ENCODE assay signal across 20 cellular contexts in the genomic region with DNA sequence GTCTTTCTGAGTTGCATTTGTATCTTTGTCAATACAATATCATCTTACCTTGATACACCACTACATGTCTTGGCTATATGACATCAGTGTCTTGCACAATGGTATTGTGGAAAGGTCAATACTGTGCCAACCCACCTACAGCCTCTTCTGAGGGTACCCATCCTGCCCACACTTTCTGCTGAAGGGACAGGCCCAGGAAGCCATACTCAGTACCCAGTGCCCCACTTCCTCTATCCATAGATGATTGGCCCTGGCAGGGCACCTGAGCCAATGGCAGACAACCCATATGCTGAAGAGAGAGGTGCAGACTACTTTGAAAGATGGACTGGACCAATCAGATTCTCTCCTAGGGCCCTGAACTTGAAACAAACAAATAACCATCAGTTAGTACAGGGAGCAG.
"Had no signal": no experiment of that assay in that cellular context is flagged by ENCODE, and none has a peak within 500 bp of the region (broad histone marks: within the 10 kb centered on the region; RNA-seq: fewer than 3 reads in every experiment).

No MANE protein-coding gene starts in this region.

- H3K4me3 Mint-ChIP-seq: activated naive CD8-positive, alpha-beta T cell; dendritic cell treated with granulocyte-macrophage colony-stimulating factor and Interleukin-4, amounts not matched to agents 40 ng/mL and 50 ng/mL, for 4 days; effector memory CD8-positive, alpha-beta T cell; nephron progenitor cell had no signal

- H3K9me3 Mint-ChIP-seq: effector memory CD8-positive, alpha-beta T cell; nephron progenitor cell had no signal

- H3K4me1 ChIP-seq: gastrocnemius medialis, left ventricle myocardium inferior, psoas muscle, right lobe of liver, stomach had no signal

- H3K27me3 Mint-ChIP-seq: activated naive CD8-positive, alpha-beta T cell; dendritic cell treated with granulocyte-macrophage colony-stimulating factor and Interleukin-4, amounts not matched to agents 40 ng/mL and 50 ng/mL, for 4 days; effector memory CD8-positive, alpha-beta T cell; memory B cell had no signal

- H3K4me3 ChIP-seq: gastrocnemius medialis, heart right ventricle, left ventricle myocardium inferior, psoas muscle, right lobe of liver, stomach, thoracic aorta had no signal

- H3K9me3 ChIP-seq: gastrocnemius medialis, heart right ventricle, left ventricle myocardium inferior, psoas muscle, right lobe of liver, stomach, thoracic aorta had no signal

- DNase-seq: activated CD4-positive, alpha-beta T cell treated with anti-CD3 and anti-CD28 coated beads for 1 hour; activated gamma-delta T cell; activated T-cell treated with anti-CD3 and anti-CD28 coated beads for 4 hours; anterior cingulate cortex; cerebellar nuclear complex; effector memory CD8-positive, alpha-beta T cell; gastrocnemius medialis; heart right ventricle; kidney; left ventricle myocardium inferior; nephron progenitor cell; psoas muscle; right lobe of liver; stimulated activated CD4-positive, alpha-beta T cell treated with anti-CD3 and anti-CD28 coated beads, Interleukin-2, amount 100 ng/mL, for 24 hours; stomach had no signal

- H3K36me3 ChIP-seq: gastrocnemius medialis, heart right ventricle, left ventricle myocardium inferior, right lobe of liver, stomach, thoracic aorta had no signal

- ATAC-seq: effector memory CD8-positive, alpha-beta T cell; gastrocnemius medialis; heart right ventricle; psoas muscle; right lobe of liver had no signal

- H3K4me1 Mint-ChIP-seq: nephron progenitor cell had no signal

- H3K27ac ChIP-seq: epithelial cell of prostate, gastrocnemius medialis, heart right ventricle, left ventricle myocardium inferior, psoas muscle, right lobe of liver, stomach, thoracic aorta had no signal

- H3K27ac Mint-ChIP-seq: activated naive CD8-positive, alpha-beta T cell; effector memory CD8-positive, alpha-beta T cell had no signal

- H3K27me3 ChIP-seq: gastrocnemius medialis, heart right ventricle, right lobe of liver, stomach had no signal
